8 cellular contexts compared by ENCODE assay signal in genomic region chr20:46363874-46364669, GRCh38.
A peak's percentile ranks its signal among the peaks of the same experiment; 100 is the strongest.
DNase-seq lines count a peak whose midpoint lies in the region; ATAC-seq lines count a peak whose summit lies in the region.

No MANE protein-coding gene starts in this region.

- H3K4me3 ChIP-seq in BLaER1: peak overlapping the region; percentile 96
- peak overlapping the region; percentile 96 for H3K4me3 ChIP-seq in effector memory CD4-positive, alpha-beta T cell (ENCODE audit: insufficient read depth, low read depth, low read length, poor library complexity, severe bottlenecking)

- no peaks in the 10 kb centered on the region for H3K9me3 ChIP-seq in BLaER1
- no peaks in the 10 kb centered on the region for H3K9me3 ChIP-seq in effector memory CD4-positive, alpha-beta T cell (ENCODE audit: control insufficient read depth, low read length)

- H3K4me1 ChIP-seq in BLaER1: peaks cover 73% of the 10 kb centered on the region
- peaks cover 63% of the 10 kb centered on the region for H3K4me1 ChIP-seq in effector memory CD4-positive, alpha-beta T cell (ENCODE audit: control insufficient read depth, insufficient read depth, low read length, poor library complexity, severe bottlenecking)

- peaks cover 26% of the 10 kb centered on the region; the same call in 1 of the 2 replicates for H4K20me1 ChIP-seq in BLaER1

- peak overlapping the region; percentile 99 for H3K27ac ChIP-seq in BLaER1
- peak overlapping the region; percentile 100 for H3K27ac ChIP-seq in effector memory CD4-positive, alpha-beta T cell (ENCODE audit: insufficient read depth, low read length, poor library complexity, severe bottlenecking)

- peak overlapping the region; percentile 94 for H3K9ac ChIP-seq in BLaER1

- H3K27me3 ChIP-seq in BLaER1: no peaks in the 10 kb centered on the region
- no peaks in the 10 kb centered on the region for H3K27me3 ChIP-seq in effector memory CD4-positive, alpha-beta T cell (replicated peaks; ENCODE audit: control insufficient read depth, insufficient read depth, low read length, poor library complexity, severe bottlenecking)

- DNase-seq in NK-92 treated with Interleukin-12 subunit alpha and Interleukin-12 subunit beta, amount 100 ng/mL, for 24 hours (lab: John Stamatoyannopoulos, UW): peak; percentile 80
- DNase-seq in activated CD8-positive, alpha-beta memory T cell treated with anti-CD3 and anti-CD28 coated beads for 4 hours (ENCODE audit: low read depth in 2 of 2): peak; percentile 72 to 76
- peak; percentile 78 to 84 (median 84) for DNase-seq in effector memory CD4-positive, alpha-beta T cell
- peak; percentile 86 for DNase-seq in medulla oblongata (ENCODE audit: extremely low spot score)
- peak; percentile 68 to 74 (median 74) for DNase-seq in stimulated activated CD4-positive, alpha-beta T cell treated with anti-CD3 and anti-CD28 coated beads, TNF-alpha, amount 100 ng/mL, for 4 hours (ENCODE audit: low read depth in 3 of 3)

- ATAC-seq in GM19324 (IDR thresholded peaks at IDR 0.05; ENCODE audit: low FRiP score, unreplicated experiment): peak; percentile 77
- ATAC-seq in HG03521 (IDR thresholded peaks at IDR 0.05; ENCODE audit: unreplicated experiment): peak; percentile 76

- H3K4me2 ChIP-seq in BLaER1: peak overlapping the region; percentile 93

- peaks cover 56% of the 10 kb centered on the region for H3K36me3 ChIP-seq in BLaER1
- H3K36me3 ChIP-seq in effector memory CD4-positive, alpha-beta T cell (ENCODE audit: control insufficient read depth, insufficient read depth, low read length): peaks cover 30% of the 10 kb centered on the region

Comparison
In these comparisons a context has a peak if more than half of its experiments do, and no peak if none do; other contexts are left out.
1. Peak in every context shown above with its lines: DNase-seq, ATAC-seq, H3K4me3 ChIP-seq and H3K27ac ChIP-seq.